Comparison of ENCODE assay signal across 1 cellular context in genomic region chr15:78830514-78831228, GRCh38.
TF ChIP-seq lines count a peak whose summit lies in the region.

No MANE protein-coding gene starts in this region.

TF ChIP-seq in WTC11, 78 proteins besides CTCF, POLR2A, EP300 and RAD21 (continued from another document):
- TF ChIP-seq, protein P1, sequence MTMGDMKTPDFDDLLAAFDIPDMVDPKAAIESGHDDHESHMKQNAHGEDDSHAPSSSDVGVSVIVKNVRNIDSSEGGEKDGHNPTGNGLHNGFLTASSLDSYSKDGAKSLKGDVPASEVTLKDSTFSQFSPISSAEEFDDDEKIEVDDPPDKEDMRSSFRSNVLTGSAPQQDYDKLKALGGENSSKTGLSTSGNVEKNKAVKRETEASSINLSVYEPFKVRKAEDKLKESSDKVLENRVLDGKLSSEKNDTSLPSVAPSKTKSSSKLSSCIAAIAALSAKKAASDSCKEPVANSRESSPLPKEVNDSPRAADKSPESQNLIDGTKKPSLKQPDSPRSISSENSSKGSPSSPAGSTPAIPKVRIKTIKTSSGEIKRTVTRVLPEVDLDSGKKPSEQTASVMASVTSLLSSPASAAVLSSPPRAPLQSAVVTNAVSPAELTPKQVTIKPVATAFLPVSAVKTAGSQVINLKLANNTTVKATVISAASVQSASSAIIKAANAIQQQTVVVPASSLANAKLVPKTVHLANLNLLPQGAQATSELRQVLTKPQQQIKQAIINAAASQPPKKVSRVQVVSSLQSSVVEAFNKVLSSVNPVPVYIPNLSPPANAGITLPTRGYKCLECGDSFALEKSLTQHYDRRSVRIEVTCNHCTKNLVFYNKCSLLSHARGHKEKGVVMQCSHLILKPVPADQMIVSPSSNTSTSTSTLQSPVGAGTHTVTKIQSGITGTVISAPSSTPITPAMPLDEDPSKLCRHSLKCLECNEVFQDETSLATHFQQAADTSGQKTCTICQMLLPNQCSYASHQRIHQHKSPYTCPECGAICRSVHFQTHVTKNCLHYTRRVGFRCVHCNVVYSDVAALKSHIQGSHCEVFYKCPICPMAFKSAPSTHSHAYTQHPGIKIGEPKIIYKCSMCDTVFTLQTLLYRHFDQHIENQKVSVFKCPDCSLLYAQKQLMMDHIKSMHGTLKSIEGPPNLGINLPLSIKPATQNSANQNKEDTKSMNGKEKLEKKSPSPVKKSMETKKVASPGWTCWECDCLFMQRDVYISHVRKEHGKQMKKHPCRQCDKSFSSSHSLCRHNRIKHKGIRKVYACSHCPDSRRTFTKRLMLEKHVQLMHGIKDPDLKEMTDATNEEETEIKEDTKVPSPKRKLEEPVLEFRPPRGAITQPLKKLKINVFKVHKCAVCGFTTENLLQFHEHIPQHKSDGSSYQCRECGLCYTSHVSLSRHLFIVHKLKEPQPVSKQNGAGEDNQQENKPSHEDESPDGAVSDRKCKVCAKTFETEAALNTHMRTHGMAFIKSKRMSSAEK (CRISPR knock-in tag; IDR thresholded peaks at IDR 0.05; ENCODE audit: borderline replicate concordance) = no peak
- TF ChIP-seq NFYB (CRISPR knock-in tag; conservative IDR thresholded peaks at IDR 0.05; ENCODE audit: low read depth) (no peak), KAT7 (CRISPR knock-in tag; IDR thresholded peaks at IDR 0.05; ENCODE audit: borderline replicate concordance) (no peak), PRRX2 (CRISPR knock-in tag; IDR thresholded peaks at IDR 0.05) (no peak), MXD4 (CRISPR knock-in tag; IDR thresholded peaks at IDR 0.05; ENCODE audit: borderline replicate concordance) (no peak), CREB1 (CRISPR knock-in tag; IDR thresholded peaks at IDR 0.05) (no peak)
